In the genomic region with DNA sequence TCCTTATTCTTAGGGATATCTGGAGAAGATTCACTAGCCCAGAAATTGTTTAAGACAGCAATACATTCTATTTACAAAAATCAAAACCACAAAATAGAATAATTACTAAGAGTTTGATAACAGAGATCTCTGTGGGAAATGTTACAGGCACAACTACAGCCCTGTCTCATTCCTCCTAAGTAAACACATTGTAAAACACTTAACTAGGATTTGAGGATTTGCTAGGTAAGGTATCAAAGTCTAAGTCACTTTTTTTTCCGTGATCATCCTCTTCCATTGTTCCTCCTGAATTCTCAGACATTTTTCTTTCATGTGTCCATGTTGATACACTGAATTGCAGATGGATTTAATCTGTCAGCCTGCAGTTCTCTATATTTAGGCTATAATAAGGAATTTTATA, we compare ENCODE assay signal across 1 cellular context.
TF ChIP-seq lines count a peak whose summit lies in the region.

No MANE protein-coding gene starts in this region.

TF ChIP-seq in GM23338, 12 proteins besides CTCF, POLR2A, EP300 and RAD21 (continued from another document):
- TF ChIP-seq, protein P1, sequence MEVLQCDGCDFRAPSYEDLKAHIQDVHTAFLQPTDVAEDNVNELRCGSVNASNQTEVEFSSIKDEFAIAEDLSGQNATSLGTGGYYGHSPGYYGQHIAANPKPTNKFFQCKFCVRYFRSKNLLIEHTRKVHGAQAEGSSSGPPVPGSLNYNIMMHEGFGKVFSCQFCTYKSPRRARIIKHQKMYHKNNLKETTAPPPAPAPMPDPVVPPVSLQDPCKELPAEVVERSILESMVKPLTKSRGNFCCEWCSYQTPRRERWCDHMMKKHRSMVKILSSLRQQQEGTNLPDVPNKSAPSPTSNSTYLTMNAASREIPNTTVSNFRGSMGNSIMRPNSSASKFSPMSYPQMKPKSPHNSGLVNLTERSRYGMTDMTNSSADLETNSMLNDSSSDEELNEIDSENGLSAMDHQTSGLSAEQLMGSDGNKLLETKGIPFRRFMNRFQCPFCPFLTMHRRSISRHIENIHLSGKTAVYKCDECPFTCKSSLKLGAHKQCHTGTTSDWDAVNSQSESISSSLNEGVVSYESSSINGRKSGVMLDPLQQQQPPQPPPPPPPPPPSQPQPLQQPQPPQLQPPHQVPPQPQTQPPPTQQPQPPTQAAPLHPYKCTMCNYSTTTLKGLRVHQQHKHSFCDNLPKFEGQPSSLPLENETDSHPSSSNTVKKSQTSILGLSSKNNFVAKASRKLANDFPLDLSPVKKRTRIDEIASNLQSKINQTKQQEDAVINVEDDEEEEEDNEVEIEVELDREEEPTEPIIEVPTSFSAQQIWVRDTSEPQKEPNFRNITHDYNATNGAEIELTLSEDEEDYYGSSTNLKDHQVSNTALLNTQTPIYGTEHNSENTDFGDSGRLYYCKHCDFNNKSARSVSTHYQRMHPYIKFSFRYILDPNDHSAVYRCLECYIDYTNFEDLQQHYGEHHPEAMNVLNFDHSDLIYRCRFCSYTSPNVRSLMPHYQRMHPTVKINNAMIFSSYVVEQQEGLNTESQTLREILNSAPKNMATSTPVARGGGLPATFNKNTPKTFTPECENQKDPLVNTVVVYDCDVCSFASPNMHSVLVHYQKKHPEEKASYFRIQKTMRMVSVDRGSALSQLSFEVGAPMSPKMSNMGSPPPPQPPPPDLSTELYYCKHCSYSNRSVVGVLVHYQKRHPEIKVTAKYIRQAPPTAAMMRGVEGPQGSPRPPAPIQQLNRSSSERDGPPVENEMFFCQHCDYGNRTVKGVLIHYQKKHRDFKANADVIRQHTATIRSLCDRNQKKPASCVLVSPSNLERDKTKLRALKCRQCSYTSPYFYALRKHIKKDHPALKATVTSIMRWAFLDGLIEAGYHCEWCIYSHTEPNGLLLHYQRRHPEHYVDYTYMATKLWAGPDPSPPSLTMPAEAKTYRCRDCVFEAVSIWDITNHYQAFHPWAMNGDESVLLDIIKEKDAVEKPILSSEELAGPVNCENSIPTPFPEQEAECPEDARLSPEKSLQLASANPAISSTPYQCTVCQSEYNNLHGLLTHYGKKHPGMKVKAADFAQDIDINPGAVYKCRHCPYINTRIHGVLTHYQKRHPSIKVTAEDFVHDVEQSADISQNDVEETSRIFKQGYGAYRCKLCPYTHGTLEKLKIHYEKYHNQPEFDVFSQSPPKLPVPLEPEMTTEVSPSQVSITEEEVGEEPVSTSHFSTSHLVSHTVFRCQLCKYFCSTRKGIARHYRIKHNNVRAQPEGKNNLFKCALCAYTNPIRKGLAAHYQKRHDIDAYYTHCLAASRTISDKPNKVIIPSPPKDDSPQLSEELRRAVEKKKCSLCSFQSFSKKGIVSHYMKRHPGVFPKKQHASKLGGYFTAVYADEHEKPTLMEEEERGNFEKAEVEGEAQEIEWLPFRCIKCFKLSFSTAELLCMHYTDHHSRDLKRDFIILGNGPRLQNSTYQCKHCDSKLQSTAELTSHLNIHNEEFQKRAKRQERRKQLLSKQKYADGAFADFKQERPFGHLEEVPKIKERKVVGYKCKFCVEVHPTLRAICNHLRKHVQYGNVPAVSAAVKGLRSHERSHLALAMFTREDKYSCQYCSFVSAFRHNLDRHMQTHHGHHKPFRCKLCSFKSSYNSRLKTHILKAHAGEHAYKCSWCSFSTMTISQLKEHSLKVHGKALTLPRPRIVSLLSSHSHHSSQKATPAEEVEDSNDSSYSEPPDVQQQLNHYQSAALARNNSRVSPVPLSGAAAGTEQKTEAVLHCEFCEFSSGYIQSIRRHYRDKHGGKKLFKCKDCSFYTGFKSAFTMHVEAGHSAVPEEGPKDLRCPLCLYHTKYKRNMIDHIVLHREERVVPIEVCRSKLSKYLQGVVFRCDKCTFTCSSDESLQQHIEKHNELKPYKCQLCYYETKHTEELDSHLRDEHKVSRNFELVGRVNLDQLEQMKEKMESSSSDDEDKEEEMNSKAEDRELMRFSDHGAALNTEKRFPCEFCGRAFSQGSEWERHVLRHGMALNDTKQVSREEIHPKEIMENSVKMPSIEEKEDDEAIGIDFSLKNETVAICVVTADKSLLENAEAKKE (CRISPR knock-in tag; IDR thresholded peaks at IDR 0.05), result no peak
- TF ChIP-seq EZH2 (IDR thresholded peaks at IDR 0.05; ENCODE audit: low read depth, unreplicated experiment) (no peak), CREB1 (CRISPR knock-in tag; IDR thresholded peaks at IDR 0.05; ENCODE audit: low read depth) (no peak), POLR2AphosphoS5 (IDR thresholded peaks at IDR 0.05; ENCODE audit: low read depth) (no peak), EZH2phosphoT487 (IDR thresholded peaks at IDR 0.05; ENCODE audit: unreplicated experiment) (no peak)
- TF ChIP-seq, protein P2, sequence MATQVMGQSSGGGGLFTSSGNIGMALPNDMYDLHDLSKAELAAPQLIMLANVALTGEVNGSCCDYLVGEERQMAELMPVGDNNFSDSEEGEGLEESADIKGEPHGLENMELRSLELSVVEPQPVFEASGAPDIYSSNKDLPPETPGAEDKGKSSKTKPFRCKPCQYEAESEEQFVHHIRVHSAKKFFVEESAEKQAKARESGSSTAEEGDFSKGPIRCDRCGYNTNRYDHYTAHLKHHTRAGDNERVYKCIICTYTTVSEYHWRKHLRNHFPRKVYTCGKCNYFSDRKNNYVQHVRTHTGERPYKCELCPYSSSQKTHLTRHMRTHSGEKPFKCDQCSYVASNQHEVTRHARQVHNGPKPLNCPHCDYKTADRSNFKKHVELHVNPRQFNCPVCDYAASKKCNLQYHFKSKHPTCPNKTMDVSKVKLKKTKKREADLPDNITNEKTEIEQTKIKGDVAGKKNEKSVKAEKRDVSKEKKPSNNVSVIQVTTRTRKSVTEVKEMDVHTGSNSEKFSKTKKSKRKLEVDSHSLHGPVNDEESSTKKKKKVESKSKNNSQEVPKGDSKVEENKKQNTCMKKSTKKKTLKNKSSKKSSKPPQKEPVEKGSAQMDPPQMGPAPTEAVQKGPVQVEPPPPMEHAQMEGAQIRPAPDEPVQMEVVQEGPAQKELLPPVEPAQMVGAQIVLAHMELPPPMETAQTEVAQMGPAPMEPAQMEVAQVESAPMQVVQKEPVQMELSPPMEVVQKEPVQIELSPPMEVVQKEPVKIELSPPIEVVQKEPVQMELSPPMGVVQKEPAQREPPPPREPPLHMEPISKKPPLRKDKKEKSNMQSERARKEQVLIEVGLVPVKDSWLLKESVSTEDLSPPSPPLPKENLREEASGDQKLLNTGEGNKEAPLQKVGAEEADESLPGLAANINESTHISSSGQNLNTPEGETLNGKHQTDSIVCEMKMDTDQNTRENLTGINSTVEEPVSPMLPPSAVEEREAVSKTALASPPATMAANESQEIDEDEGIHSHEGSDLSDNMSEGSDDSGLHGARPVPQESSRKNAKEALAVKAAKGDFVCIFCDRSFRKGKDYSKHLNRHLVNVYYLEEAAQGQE (IDR thresholded peaks at IDR 0.05; ENCODE audit: unreplicated experiment), result no peak
- TF ChIP-seq, protein P3, sequence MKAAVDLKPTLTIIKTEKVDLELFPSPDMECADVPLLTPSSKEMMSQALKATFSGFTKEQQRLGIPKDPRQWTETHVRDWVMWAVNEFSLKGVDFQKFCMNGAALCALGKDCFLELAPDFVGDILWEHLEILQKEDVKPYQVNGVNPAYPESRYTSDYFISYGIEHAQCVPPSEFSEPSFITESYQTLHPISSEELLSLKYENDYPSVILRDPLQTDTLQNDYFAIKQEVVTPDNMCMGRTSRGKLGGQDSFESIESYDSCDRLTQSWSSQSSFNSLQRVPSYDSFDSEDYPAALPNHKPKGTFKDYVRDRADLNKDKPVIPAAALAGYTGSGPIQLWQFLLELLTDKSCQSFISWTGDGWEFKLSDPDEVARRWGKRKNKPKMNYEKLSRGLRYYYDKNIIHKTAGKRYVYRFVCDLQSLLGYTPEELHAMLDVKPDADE (IDR thresholded peaks at IDR 0.05), result no peak
